In the genomic region with DNA sequence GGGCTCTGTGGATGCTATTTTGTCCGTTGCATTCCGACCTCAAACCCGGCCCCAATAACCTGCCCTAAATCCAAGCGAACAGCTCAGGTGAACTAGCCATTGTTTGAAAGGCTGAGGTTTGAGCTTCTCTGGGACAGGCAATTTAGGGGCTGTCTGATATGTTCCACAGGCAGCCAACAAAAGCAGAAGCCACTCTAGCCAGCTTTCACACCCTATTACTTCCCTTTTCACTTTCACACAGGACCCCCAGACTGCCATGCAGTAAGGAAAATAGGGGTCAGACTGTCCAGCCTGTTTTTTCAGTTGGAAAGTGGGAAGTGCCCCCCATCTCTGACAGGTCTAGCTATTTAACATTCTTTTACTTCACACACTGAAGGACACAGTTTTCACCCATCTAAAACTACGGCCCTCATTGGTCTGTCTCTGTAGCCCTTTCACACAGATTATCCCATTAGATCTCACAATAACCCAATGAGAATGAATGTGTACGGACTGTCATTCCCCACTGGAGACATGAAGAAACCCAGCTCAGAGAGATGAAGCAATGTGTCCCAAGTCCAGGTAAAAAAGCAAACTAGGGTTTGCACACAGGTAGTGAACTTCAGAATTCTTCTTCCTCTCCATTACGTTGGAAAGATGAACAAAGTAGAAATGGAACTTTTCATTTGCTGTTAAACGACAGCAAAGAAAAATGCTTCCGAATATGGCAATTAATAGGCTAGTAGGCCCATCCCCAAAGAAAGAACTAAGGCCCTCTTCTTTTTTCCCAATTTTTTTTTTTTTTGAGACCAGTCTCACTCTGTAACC, we compare ENCODE assay signal across 1 cellular context.
TF ChIP-seq lines count a peak whose summit lies in the region.

No MANE protein-coding gene starts in this region.

TF ChIP-seq in IMR-90, 13 proteins besides CTCF, POLR2A, EP300 and RAD21:
- TF ChIP-seq CHD1 (IDR thresholded peaks at IDR 0.05; ENCODE audit: low read depth, low read length) (no peak), MAZ (IDR thresholded peaks at IDR 0.05; ENCODE audit: borderline replicate concordance, low read depth, low read length) (no peak), RCOR1 (IDR thresholded peaks at IDR 0.05; ENCODE audit: insufficient replicate concordance, low read length) (no peak), NFE2L2 (IDR thresholded peaks at IDR 0.05; ENCODE audit: low read depth, low read length) (no peak)
